Comparison of ENCODE assay signal across 30 cellular contexts in the genomic region with DNA sequence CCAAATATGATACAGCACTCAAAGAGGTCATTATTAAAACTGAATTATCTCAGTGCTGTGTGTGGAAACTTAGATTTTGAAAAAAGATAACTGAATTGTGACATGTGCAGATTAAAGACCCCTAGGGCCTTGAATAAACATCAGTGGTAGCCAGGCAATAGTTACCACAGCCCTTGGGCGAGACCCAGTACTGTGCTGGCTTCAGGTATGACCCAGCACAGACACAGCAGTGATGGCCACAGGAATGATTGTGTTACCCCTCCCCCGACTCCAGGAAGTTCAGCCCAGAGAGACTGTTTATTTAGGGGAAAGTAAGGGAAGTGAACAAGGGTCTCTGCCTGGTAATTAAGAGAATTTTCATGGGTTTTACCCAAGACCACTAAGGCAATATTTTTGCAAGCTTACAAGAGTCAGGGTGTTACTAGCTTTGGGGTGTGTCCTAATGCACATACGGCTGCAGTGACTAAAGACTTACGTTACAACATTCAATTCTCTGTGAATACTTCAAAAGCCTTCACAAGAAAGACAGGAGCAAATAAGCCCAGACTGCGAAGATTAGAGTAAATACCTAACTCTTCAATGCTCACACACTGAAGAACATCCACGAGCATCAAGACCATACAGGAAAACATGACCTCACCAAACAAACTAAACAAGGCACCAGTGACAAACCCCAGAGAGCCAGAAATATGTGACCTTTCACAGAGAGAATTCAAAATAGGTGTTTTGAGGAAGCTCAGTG. TPM values are rescaled to one million over a fixed set of nuclear protein-coding genes. Genes with fewer than 3 reads are reported as not detected.
DNase-seq lines count a peak whose midpoint lies in the region; FAIRE-seq and TF ChIP-seq lines count a peak whose summit lies in the region.
"Had no signal": no experiment of that assay in that cellular context is flagged by ENCODE, and none has a peak within 500 bp of the region (broad histone marks: within the 10 kb centered on the region; RNA-seq: fewer than 3 reads in every experiment).

No MANE protein-coding gene starts in this region.

- H2BK120ac ChIP-seq in H1 (replicated peaks; ENCODE audit: low read depth, low read length): peak overlapping the region; percentile 77
- no peak overlapping the region for H2BK120ac ChIP-seq in mesenchymal stem cell (ENCODE audit: low read depth, low read length)

- H2BK5ac ChIP-seq in H1 (ENCODE audit: low read depth, low read length): peak overlapping the region; percentile 35; the same call in 1 of the 2 replicates
- no peak overlapping the region for H2BK5ac ChIP-seq in mesenchymal stem cell (ENCODE audit: low read depth, low read length, poor library complexity, severe bottlenecking)

- H3K27me3 ChIP-seq in H1 (replicated peaks in 1 of 4; ENCODE audit: control insufficient read depth in 3 of 4, extremely low read depth in 1 of 4, insufficient read depth in 3 of 4, low read length in 3 of 4) (no peaks in the 10 kb centered on the region), mesenchymal stem cell (ENCODE audit: control insufficient read depth in 1 of 2, insufficient read depth in 1 of 2, low read length in 2 of 2) (no peaks in the 10 kb centered on the region), ovary (no peaks in the 10 kb centered on the region), MG63 (no peaks in the 10 kb centered on the region; the same call in 1 of the 2 replicates)
- H3K27me3 ChIP-seq: breast epithelium, sigmoid colon, tibial nerve had no signal

- H4K91ac ChIP-seq in H1 (replicated peaks; ENCODE audit: insufficient read length, low read length) (no peak overlapping the region), mesenchymal stem cell (ENCODE audit: low read length) (no peak overlapping the region)

- no peak overlapping the region for H2AK5ac ChIP-seq in H1 (ENCODE audit: low read depth, low read length)
- H2AK5ac ChIP-seq in mesenchymal stem cell (ENCODE audit: low read length, severe bottlenecking): peak overlapping the region; percentile 76

- no peak for DNase-seq in GM12892 (ENCODE audit: insufficient read length)
- DNase-seq in T1000 (lab: John Stamatoyannopoulos, UW): peak; percentile 2
- no peak for DNase-seq in H1 (ENCODE audit: low read depth in 1 of 2, low spot score in 2 of 2)
- peak; percentile 59 for DNase-seq in mesenchymal stem cell
- DNase-seq in ovary: no peak
- no peak for DNase-seq in NCI-H1436 (lab: John Stamatoyannopoulos, UW)
- DNase-seq in COLO668 (lab: John Stamatoyannopoulos, UW; ENCODE audit: unreplicated experiment): no peak
- no peak for DNase-seq in MG63
- DNase-seq: ACHN; activated CD4-positive, alpha-beta T cell treated with anti-CD3 and anti-CD28 coated beads for 4 hours; activated CD8-positive, alpha-beta T cell treated with anti-CD3 and anti-CD28 coated beads, Interleukin-2, amount 10 ng/mL, durations not matched to agents 7 days and 5 days; activated naive CD4-positive, alpha-beta T cell treated with anti-CD3 and anti-CD28 coated beads, Interleukin-2, amount 50 U/mL, for 16 hours; amniotic stem cell; CD8-positive, alpha-beta T cell; GM23248; HFFc6; left ventricle myocardium superior; midbrain; naive B cell; NCI-H1417 treated with DMSO at 0.1 percent for 48 hours; NCI-H226; NCI-H69; Right ventricle myocardium superior; sigmoid colon; stimulated activated CD4-positive, alpha-beta T cell treated with anti-CD3 and anti-CD28 coated beads, Interleukin-4, amount 100 ng/mL, for 4 hours had no signal

- TF ChIP-seq EP300 in H1 (IDR thresholded peaks at IDR 0.05; ENCODE audit: borderline replicate concordance in 1 of 2, low read depth in 2 of 2, low read length in 2 of 2) (no peak), ovary (IDR thresholded peaks at IDR 0.05) (no peak)

- no peaks in the 10 kb centered on the region for H3K79me2 ChIP-seq in H1 (ENCODE audit: control insufficient read depth in 1 of 2, insufficient read depth in 2 of 2, low read length in 2 of 2)

- no peak for TF ChIP-seq CTCF in H1 (IDR thresholded peaks at IDR 0.05; ENCODE audit: control extremely low read depth in 1 of 3, insufficient read depth in 1 of 3, low read depth in 1 of 3, low read length in 3 of 3)
- no peak for TF ChIP-seq CTCF in ovary (IDR thresholded peaks at IDR 0.05)

- no peak for TF ChIP-seq RAD21 in H1 (IDR thresholded peaks at IDR 0.05 in 1 of 2, conservative IDR thresholded peaks at IDR 0.05 in 1 of 2; ENCODE audit: low read depth in 2 of 2, low read length in 2 of 2)

- no peak overlapping the region for H3K56ac ChIP-seq in H1 (replicated peaks; ENCODE audit: insufficient read length, low read depth, low read length)

- H2BK15ac ChIP-seq in H1 (ENCODE audit: low read length): peak overlapping the region; percentile 81; the same call in 1 of the 2 replicates
- no peak overlapping the region for H2BK15ac ChIP-seq in mesenchymal stem cell (ENCODE audit: low read depth, poor library complexity, severe bottlenecking)

- H4K8ac ChIP-seq in H1 (ENCODE audit: extremely low read depth, insufficient read depth, low read length) (no peak overlapping the region), mesenchymal stem cell (ENCODE audit: low read length) (no peak overlapping the region)

- POLR2A ChIA-PET in H1 (lab: Charles Lee; ENCODE audit: partially characterized antibody): no interaction called here

- H3K9ac ChIP-seq in H1 (replicated peaks in 1 of 4; ENCODE audit: extremely low read depth in 1 of 4, low read depth in 3 of 4, low read length in 3 of 4): no peak overlapping the region
- H3K9ac ChIP-seq in mesenchymal stem cell (ENCODE audit: low read length): no peak overlapping the region
- H3K9ac ChIP-seq: GM23248 had no signal

- CTCF ChIA-PET in H1 (lab: Charles Lee; ENCODE audit: partially characterized antibody): no interaction called here

- no peak overlapping the region for H2BK20ac ChIP-seq in H1 (ENCODE audit: low read length)

- H3K9me3 ChIP-seq in H1 (ENCODE audit: insufficient read depth in 2 of 2, low read depth in 1 of 2, low read length in 1 of 2) (no peaks in the 10 kb centered on the region), mesenchymal stem cell (ENCODE audit: control insufficient read depth, low read length) (peaks cover 4% of the 10 kb centered on the region), ovary (no peaks in the 10 kb centered on the region), MG63 (peaks cover 5% of the 10 kb centered on the region; the same call in 1 of the 2 replicates)
- H3K9me3 ChIP-seq: breast epithelium, prostate gland, sigmoid colon, tibial nerve had no signal

- no peaks in the 10 kb centered on the region for H3K36me3 ChIP-seq in H1 (ENCODE audit: control insufficient read depth in 2 of 4, insufficient read depth in 4 of 4, low read length in 3 of 4)
- no peaks in the 10 kb centered on the region for H3K36me3 ChIP-seq in mesenchymal stem cell (ENCODE audit: control insufficient read depth in 1 of 2, insufficient read depth in 2 of 2, low read depth in 1 of 2, low read length in 2 of 2)
- H3K36me3 ChIP-seq in ovary: no peaks in the 10 kb centered on the region
- no peaks in the 10 kb centered on the region for H3K36me3 ChIP-seq in MG63
- H3K36me3 ChIP-seq: breast epithelium, prostate gland, sigmoid colon, tibial nerve had no signal

- no peak overlapping the region for H3K23ac ChIP-seq in H1 (ENCODE audit: insufficient read length)
- H3K23ac ChIP-seq in mesenchymal stem cell (ENCODE audit: low read length in 2 of 2): no peak overlapping the region

- H2BK12ac ChIP-seq in H1 (ENCODE audit: low read depth, low read length) (no peak overlapping the region), mesenchymal stem cell (ENCODE audit: low read length in 2 of 2) (peak overlapping the region in 1 of 2 experiments; percentile 83)

- H3K4me2 ChIP-seq in H1 (ENCODE audit: insufficient read depth in 1 of 2, low read depth in 2 of 2, low read length in 2 of 2): no peak overlapping the region
- H3K4me2 ChIP-seq in mesenchymal stem cell (ENCODE audit: low read length, poor library complexity, severe bottlenecking): no peak overlapping the region

- H3K4me1 ChIP-seq in H1 (replicated peaks in 1 of 4; ENCODE audit: control insufficient read depth in 3 of 4, insufficient read depth in 4 of 4, low read length in 3 of 4) (no peaks in the 10 kb centered on the region), mesenchymal stem cell (ENCODE audit: control insufficient read depth, insufficient read depth, low read depth, low read length) (peaks cover 3% of the 10 kb centered on the region), ovary (ENCODE audit: insufficient read depth) (no peaks in the 10 kb centered on the region)
- H3K4me1 ChIP-seq: breast epithelium, prostate gland, tibial nerve had no signal

- no peaks in the 10 kb centered on the region; the same call in 1 of the 2 replicates for H3K23me2 ChIP-seq in H1 (ENCODE audit: low read depth, low read length)

- H3K18ac ChIP-seq in H1 (ENCODE audit: extremely low read depth, low read length) (no peak overlapping the region; the same call in 1 of the 2 replicates), mesenchymal stem cell (ENCODE audit: low read depth in 1 of 2, low read length in 2 of 2) (peak overlapping the region in 1 of 2 experiments; percentile 56)

- H3K4me3 ChIP-seq in H1 (ENCODE audit: extremely low read depth in 1 of 4, insufficient read depth in 2 of 4, low read depth in 3 of 4, low read length in 4 of 4) (no peak overlapping the region), mesenchymal stem cell (ENCODE audit: insufficient read depth in 1 of 2, low read depth in 1 of 2, low read length in 2 of 2) (no peak overlapping the region), ovary (no peak overlapping the region), MG63 (no peak overlapping the region)
- H3K4me3 ChIP-seq: breast epithelium, GM23248, prostate gland, sigmoid colon, tibial nerve had no signal

- H3K27ac ChIP-seq in H1 (ENCODE audit: low read depth, low read length) (no peak overlapping the region), mesenchymal stem cell (ENCODE audit: low read length, poor library complexity, severe bottlenecking) (no peak overlapping the region), ovary (no peak overlapping the region)
- H3K27ac ChIP-seq: breast epithelium, GM23248, prostate gland, sigmoid colon, tibial nerve, VCaP had no signal

- H3K79me1 ChIP-seq in H1 (ENCODE audit: low read depth, low read length): no peaks in the 10 kb centered on the region
- no peaks in the 10 kb centered on the region for H3K79me1 ChIP-seq in mesenchymal stem cell (replicated peaks; ENCODE audit: low read length, poor library complexity, severe bottlenecking)

- no peak overlapping the region for H4K5ac ChIP-seq in H1 (ENCODE audit: insufficient read length, low read depth, low read length)

- H2AFZ ChIP-seq in H1 (ENCODE audit: low read length) (no peak overlapping the region), mesenchymal stem cell (ENCODE audit: low read depth, low read length) (peak overlapping the region; percentile 27)
- H2AFZ ChIP-seq: GM23248 had no signal

- H3K14ac ChIP-seq in H1 (ENCODE audit: insufficient read length) (no peak overlapping the region), mesenchymal stem cell (ENCODE audit: low read length in 2 of 2) (no peak overlapping the region)

- no peak overlapping the region for H3K4ac ChIP-seq in H1 (replicated peaks; ENCODE audit: insufficient read length, low read depth, low read length)
- no peak overlapping the region for H3K4ac ChIP-seq in mesenchymal stem cell (ENCODE audit: low read depth in 1 of 2, low read length in 2 of 2)

- WGBS in H1 (ENCODE audit: extremely low coverage in 1 of 2, insufficient coverage in 1 of 2, insufficient read length in 1 of 2, insufficient replicate concordance in 2 of 2, low coverage in 1 of 2, low lambda C conversion rate in 2 of 2, missing lambda C conversion rate in 1 of 2), 2 experiments: 90% methylated on average over 6 of the region's 6 CpGs; no CpG with 5 or more reads in 1 of the 2 experiments
- 36% methylated on average over 6 of the region's 6 CpGs for WGBS in mesenchymal stem cell
- 92 to 93% (median 93%) methylated on average over 6 of the region's 6 CpGs for WGBS in ovary, 3 donors

- intact Hi-C loops in ovary (cut with DNase I): no loop called here

- FAIRE-seq in GM12892 (lab: Jason Lieb, UNC) (peak; percentile 24), H1 (lab: Jason Lieb, UNC) (no peak)
- FAIRE-seq: keratinocyte had no signal

- TF ChIP-seq POLR2A in GM12892 (IDR thresholded peaks at IDR 0.05; ENCODE audit: low read depth, low read length) (no peak), H1 (IDR thresholded peaks at IDR 0.05; ENCODE audit: control extremely low read depth in 1 of 2, low read depth in 2 of 2, low read length in 2 of 2) (no peak), ovary (IDR thresholded peaks at IDR 0.05) (no peak)

- H4K20me1 ChIP-seq in H1 (replicated peaks in 1 of 2; ENCODE audit: control insufficient read depth in 1 of 2, insufficient read depth in 2 of 2, low read length in 2 of 2): no peaks in the 10 kb centered on the region

RNA-seq across cellular contexts. Expression of a gene that starts 28.2 kb away (rescaled TPM):
- 5.1 TPM for polyA plus RNA-seq in GM12892 (2012; ENCODE audit: missing spikeins)
- total RNA-seq in H1 (2021; fragmentation: NEBNext Ultra II Directional; extraction: Animal tissue kit (Norgen Biotek cat#: 25700)): 38.3 and 42.4 TPM in 2 replicates
- 6.5 and 11.7 TPM in 2 replicates for polyA plus RNA-seq in H1 (2011; rRNA removed)
- polyA plus RNA-seq in H1 (2011; cell fraction: cytosol; rRNA removed): 14.6 TPM
- 13.3 TPM for polyA plus RNA-seq in H1 (2011; cell fraction: nucleus; rRNA removed)
- polyA plus RNA-seq in H1 (2012, experiment 1 of 2): 13.5 to 37.7 TPM (median 24.2 TPM) in 4 replicates
- 1.4 TPM for polyA plus RNA-seq in H1 (2012, experiment 2 of 2)
- 32.1 TPM for polyA plus RNA-seq in H1 (2013, experiment 1 of 2)
- polyA plus RNA-seq in H1 (2013, experiment 2 of 2): 27.8 TPM
- polyA minus RNA-seq in H1 (2011; rRNA and poly(A)+ RNA removed): 60.8 and 113 TPM in 2 replicates
- 44.8 TPM for polyA minus RNA-seq in H1 (2011; cell fraction: cytosol; rRNA and poly(A)+ RNA removed)
- 48.7 TPM for polyA minus RNA-seq in H1 (2011; cell fraction: nucleus; rRNA and poly(A)+ RNA removed)
- polyA plus RNA-seq in mesenchymal stem cell (2013, experiment 1 of 2): 126 TPM
- polyA plus RNA-seq in mesenchymal stem cell (2013, experiment 2 of 2): 117 TPM
- total RNA-seq in ovary: 100 to 1,000 TPM in 2 of 7 donors, 10 to 100 TPM in 5; 63.6 to 123 (median 98.1) TPM
- polyA plus RNA-seq in ovary: 10 to 100 TPM; 35.3 to 53.4 TPM
- 41.3 and 50.8 TPM in 2 replicates for total RNA-seq in MG63 (2014; rRNA removed; shearing (Covaris generic); ENCODE audit: low replicate concordance)

Comparison
In these comparisons a context has a peak if more than half of its experiments do, and no peak if none do; other contexts are left out.
1. DNase-seq: peak in T1000 (single experiment) and mesenchymal stem cell (single experiment); none in GM12892 (single experiment), H1 (0 of 2), ovary (0 of 5), NCI-H1436 (single experiment), COLO668 (single experiment) and MG63 (single experiment).